Comparison of ENCODE assay signal across 16 cellular contexts in genomic region chr22:39655736-39656285, GRCh38.
"Had no signal": no experiment of that assay in that cellular context is flagged by ENCODE, and none has a peak within 500 bp of the region (broad histone marks: within the 10 kb centered on the region; RNA-seq: fewer than 3 reads in every experiment).

No MANE protein-coding gene starts in this region.

- DNase-seq: activated CD4-positive, alpha-beta T cell treated with anti-CD3 and anti-CD28 coated beads, Interleukin-2, amount 50 U/mL, for 1 hour; activated CD8-positive, alpha-beta memory T cell treated with anti-CD3 and anti-CD28 coated beads for 24 hours; activated naive CD4-positive, alpha-beta T cell treated with Interleukin-2 at 50 U/mL for 16 hours; brain microvascular endothelial cell; cortex of kidney; effector CD4-positive, alpha-beta T cell; kidney; left ventricle myocardium inferior; natural killer cell; nucleus accumbens; stimulated activated CD4-positive, alpha-beta T cell treated with anti-CD3 and anti-CD28 coated beads, Interleukin-2, amount 100 ng/mL, for 48 hours; stimulated activated naive B cell treated with anti-CD40 and anti-IgM and Interleukin-4, amounts not matched to agents 10 μg/mL and 1 μg/mL and 100 μg/mL, for 72 hours; trophoblast cell had no signal

- H3K9me3 Mint-ChIP-seq: activated T-helper 1 cell treated with anti-CD3 and anti-CD28 coated beads, Interleukin-12 subunit alpha, Interleukin-12 subunit beta, Interleukin-2, Interleukin-4 antibody, amounts not matched to agents 30 ng/mL and 10 ng/mL and 1 ng/mL, durations not matched to agents 14 hours and 24 hours and 36 hours; memory B cell; natural killer cell; stimulated activated naive B cell treated with anti-CD40 and anti-IgM and Interleukin-4, amounts not matched to agents 10 μg/mL and 1 μg/mL and 100 μg/mL, for 72 hours had no signal

- H3K36me3 Mint-ChIP-seq: natural killer cell; stimulated activated naive B cell treated with anti-CD40 and anti-IgM and Interleukin-4, amounts not matched to agents 10 μg/mL and 1 μg/mL and 100 μg/mL, for 72 hours had no signal

- H3K4me3 Mint-ChIP-seq: activated T-helper 1 cell treated with anti-CD3 and anti-CD28 coated beads, Interleukin-12 subunit alpha, Interleukin-12 subunit beta, Interleukin-2, Interleukin-4 antibody, amounts not matched to agents 30 ng/mL and 10 ng/mL and 1 ng/mL, durations not matched to agents 14 hours and 24 hours and 36 hours; memory B cell; natural killer cell; stimulated activated naive B cell treated with anti-CD40 and anti-IgM and Interleukin-4, amounts not matched to agents 10 μg/mL and 1 μg/mL and 100 μg/mL, for 72 hours had no signal

- FAIRE-seq: endothelial cell of umbilical vein, kidney had no signal

- H3K4me1 ChIP-seq: left ventricle myocardium inferior had no signal

- H3K36me3 ChIP-seq: brain microvascular endothelial cell, left ventricle myocardium inferior had no signal

- H3K27ac ChIP-seq: brain microvascular endothelial cell, left ventricle myocardium inferior had no signal

- H3K4me3 ChIP-seq: left ventricle myocardium inferior had no signal

- ATAC-seq: natural killer cell; stimulated activated naive B cell treated with anti-CD40 and anti-IgM and Interleukin-4, amounts not matched to agents 10 μg/mL and 1 μg/mL and 100 μg/mL, for 72 hours had no signal

- H3K4me1 Mint-ChIP-seq: stimulated activated naive B cell treated with anti-CD40 and anti-IgM and Interleukin-4, amounts not matched to agents 10 μg/mL and 1 μg/mL and 100 μg/mL, for 72 hours had no signal

- H3K27ac Mint-ChIP-seq: activated T-helper 1 cell treated with anti-CD3 and anti-CD28 coated beads, Interleukin-12 subunit alpha, Interleukin-12 subunit beta, Interleukin-2, Interleukin-4 antibody, amounts not matched to agents 30 ng/mL and 10 ng/mL and 1 ng/mL, durations not matched to agents 14 hours and 24 hours and 36 hours; memory B cell; natural killer cell; stimulated activated naive B cell treated with anti-CD40 and anti-IgM and Interleukin-4, amounts not matched to agents 10 μg/mL and 1 μg/mL and 100 μg/mL, for 72 hours had no signal
